In genomic region chr7:24284699-24285506, GRCh38 we compare ENCODE assay signal across 10 cellular contexts. TPM values are rescaled to one million over a fixed set of nuclear protein-coding genes. Genes with fewer than 3 reads are reported as not detected.
DNase-seq lines count a peak whose midpoint lies in the region; ATAC-seq, FAIRE-seq and TF ChIP-seq lines count a peak whose summit lies in the region.
"Had no signal": no experiment of that assay in that cellular context is flagged by ENCODE, and none has a peak within 500 bp of the region (broad histone marks: within the 10 kb centered on the region; RNA-seq: fewer than 3 reads in every experiment).

No MANE protein-coding gene starts in this region.

- H3K9ac ChIP-seq in duodenal mucosa (ENCODE audit: low read depth in 1 of 2, low read length in 2 of 2) (no peak overlapping the region), neural progenitor cell (no peak overlapping the region)

- H3K27me3 ChIP-seq in CD4-positive, alpha-beta memory T cell (ENCODE audit: insufficient read depth, low read length) = peaks cover 24% of the 10 kb centered on the region
- H3K27me3 ChIP-seq in duodenal mucosa (ENCODE audit: control insufficient read depth in 1 of 2, insufficient read depth in 2 of 2, low read length in 2 of 2) (peaks cover 37 to 40% of the 10 kb centered on the region in 2 donors), neural progenitor cell (peaks cover 69% of the 10 kb centered on the region)

- peak overlapping the region; percentile 58 for H2AFZ ChIP-seq in neural progenitor cell (replicated peaks)

- CTCF ChIA-PET in CD4-positive, alpha-beta memory T cell (lab: Charles Lee; ENCODE audit: partially characterized antibody) = no interaction called here
- CTCF ChIA-PET in HEK293 (lab: Yijun Ruan, JAX) = interaction anchor here (0.6 to 0.7 kb wide), 2 partner anchors 253 to 327 kb away, joined by 3 to 4 read pairs; no protein-coding TSS in a partner anchor

- H4K20me1 ChIP-seq in neural progenitor cell (ENCODE audit: low read depth) = no peaks in the 10 kb centered on the region

- no peak overlapping the region for H3K4me3 ChIP-seq in CD4-positive, alpha-beta memory T cell (ENCODE audit: low read length in 2 of 2)
- peak overlapping the region; percentile 44 for H3K4me3 ChIP-seq in HEK293 (ENCODE audit: low read depth, low read length)
- peak overlapping the region; percentile 23 to 40 for H3K4me3 ChIP-seq in duodenal mucosa (ENCODE audit: low read depth in 1 of 2, low read length in 2 of 2)
- peak overlapping the region; percentile 40 for H3K4me3 ChIP-seq in neural progenitor cell

- no peaks in the 10 kb centered on the region for H3K79me2 ChIP-seq in neural progenitor cell (ENCODE audit: low read depth)

- no peak overlapping the region for H3K27ac Mint-ChIP-seq in CD4-positive, alpha-beta memory T cell
- H3K27ac Mint-ChIP-seq in neural progenitor cell = no peak overlapping the region
- H3K27ac Mint-ChIP-seq: natural killer cell treated with Interleukin-12 subunit alpha and Interleukin-12 subunit beta and Interleukin-15 and Interleukin-18, amount 100 ng/mL, for 72 hours had no signal

- no peaks in the 10 kb centered on the region for H3K9me3 Mint-ChIP-seq in CD4-positive, alpha-beta memory T cell
- peaks cover 2% of the 10 kb centered on the region for H3K9me3 Mint-ChIP-seq in neural progenitor cell
- H3K9me3 Mint-ChIP-seq: natural killer cell treated with Interleukin-12 subunit alpha and Interleukin-12 subunit beta and Interleukin-15 and Interleukin-18, amount 100 ng/mL, for 72 hours had no signal

- H3K27ac ChIP-seq in CD4-positive, alpha-beta memory T cell (ENCODE audit: low read depth, low read length) = no peak overlapping the region
- H3K27ac ChIP-seq in HEK293 (ENCODE audit: extremely low read depth, low read depth, low read length) (no peak overlapping the region), duodenal mucosa (ENCODE audit: low read depth, low read length) (no peak overlapping the region), neural progenitor cell (no peak overlapping the region)

- H3K36me3 Mint-ChIP-seq in CD4-positive, alpha-beta memory T cell = no peaks in the 10 kb centered on the region
- H3K36me3 Mint-ChIP-seq in neural progenitor cell = no peaks in the 10 kb centered on the region
- H3K36me3 Mint-ChIP-seq: natural killer cell treated with Interleukin-12 subunit alpha and Interleukin-12 subunit beta and Interleukin-15 and Interleukin-18, amount 100 ng/mL, for 72 hours had no signal

- peaks cover 6 to 20% (median 12%) of the 10 kb centered on the region in 4 donors for H3K4me1 Mint-ChIP-seq in CD4-positive, alpha-beta memory T cell
- no peaks in the 10 kb centered on the region for H3K4me1 Mint-ChIP-seq in neural progenitor cell

- intact Hi-C loops in CD4-positive, alpha-beta memory T cell (cut with micrococcal nuclease) = no loop called here

- H3K9me3 ChIP-seq in CD4-positive, alpha-beta memory T cell (ENCODE audit: control insufficient read depth in 1 of 2, low read length in 2 of 2) = no peaks in the 10 kb centered on the region
- H3K9me3 ChIP-seq in HEK293 (ENCODE audit: control insufficient read depth, insufficient read depth, low read depth, low read length) (no peaks in the 10 kb centered on the region), duodenal mucosa (ENCODE audit: control insufficient read depth in 1 of 2, low read length in 2 of 2) (no peaks in the 10 kb centered on the region), neural progenitor cell (ENCODE audit: low read depth) (no peaks in the 10 kb centered on the region)

- FAIRE-seq in RCC 7860 (lab: Jason Lieb, UNC) = no peak

- no peaks in the 10 kb centered on the region for H3K36me3 ChIP-seq in CD4-positive, alpha-beta memory T cell (ENCODE audit: insufficient read depth, low read length)
- H3K36me3 ChIP-seq in HEK293 (ENCODE audit: control insufficient read depth in 2 of 2, insufficient read depth in 1 of 2, low read length in 2 of 2) (no peaks in the 10 kb centered on the region), duodenal mucosa (ENCODE audit: control insufficient read depth in 1 of 2, insufficient read depth in 2 of 2, low read length in 2 of 2) (no peaks in the 10 kb centered on the region), neural progenitor cell (no peaks in the 10 kb centered on the region)

- peaks cover 24 to 27% of the 10 kb centered on the region in 2 donors for H3K27me3 Mint-ChIP-seq in CD4-positive, alpha-beta memory T cell
- peaks cover 19% of the 10 kb centered on the region for H3K27me3 Mint-ChIP-seq in neural progenitor cell (ENCODE audit: insufficient read depth, low read depth)

- ATAC-seq in GM21576 (IDR thresholded peaks at IDR 0.05; ENCODE audit: unreplicated experiment) = no peak

- no peak for DNase-seq in CD4-positive, alpha-beta memory T cell
- DNase-seq in neural progenitor cell (ENCODE audit: low spot score) (peak; percentile 71), NCI-H82 treated with DMSO at 0.1 percent for 48 hours (lab: John Stamatoyannopoulos, UW; ENCODE audit: unreplicated experiment) (no peak), H4 (ENCODE audit: low spot score) (no peak), RCC 7860 (ENCODE audit: low spot score) (no peak)
- DNase-seq: NCI-H1694 treated with DMSO at 0.1 percent for 48 hours had no signal

- peaks cover 18% of the 10 kb centered on the region for H3K4me1 ChIP-seq in CD4-positive, alpha-beta memory T cell (ENCODE audit: insufficient read depth, low read length)
- no peaks in the 10 kb centered on the region for H3K4me1 ChIP-seq in HEK293 (ENCODE audit: control insufficient read depth, insufficient read depth, low read length)
- peaks cover 0 to 17% of the 10 kb centered on the region in 2 donors for H3K4me1 ChIP-seq in duodenal mucosa (ENCODE audit: control insufficient read depth in 1 of 2, insufficient read depth in 2 of 2, low read length in 2 of 2)
- H3K4me1 ChIP-seq in neural progenitor cell = no peaks in the 10 kb centered on the region

- TF ChIP-seq CTCF in HEK293 (tag by site-specific recombination; IDR thresholded peaks at IDR 0.05) (peak; percentile 62; the same call in 1 of the 2 replicates), neural progenitor cell (IDR thresholded peaks at IDR 0.05) (peak; percentile 35)

- H3F3A ChIP-seq in neural progenitor cell (ENCODE audit: low read depth) = no peaks in the 10 kb centered on the region

- peak overlapping the region; percentile 77 for H3K4me2 ChIP-seq in neural progenitor cell

- POLR2A ChIA-PET in CD4-positive, alpha-beta memory T cell (lab: Charles Lee; ENCODE audit: partially characterized antibody) = no interaction called here
- POLR2A ChIA-PET in HEK293 (lab: Yijun Ruan, JAX) = no interaction called here

- peak overlapping the region; percentile 25 to 87 (median 48) for H3K4me3 Mint-ChIP-seq in CD4-positive, alpha-beta memory T cell
- peak overlapping the region; percentile 77 for H3K4me3 Mint-ChIP-seq in neural progenitor cell
- H3K4me3 Mint-ChIP-seq: natural killer cell treated with Interleukin-12 subunit alpha and Interleukin-12 subunit beta and Interleukin-15 and Interleukin-18, amount 100 ng/mL, for 72 hours had no signal

TF ChIP-seq in HEK293, 187 proteins besides CTCF, POLR2A, EP300 and RAD21 (continues in another document):
- TF ChIP-seq ZNF169 (tag by site-specific recombination; IDR thresholded peaks at IDR 0.05) (no peak), GLIS2 (tag by site-specific recombination; IDR thresholded peaks at IDR 0.05) (peak; percentile 71), ZNF660 (tag by site-specific recombination; IDR thresholded peaks at IDR 0.05) (no peak), ZNF391 (tag by site-specific recombination; IDR thresholded peaks at IDR 0.05; ENCODE audit: borderline replicate concordance, low read depth) (no peak), ZNF202 (tag by site-specific recombination; IDR thresholded peaks at IDR 0.05; ENCODE audit: borderline replicate concordance) (no peak), ZNF10 (tag by site-specific recombination; IDR thresholded peaks at IDR 0.05) (no peak), ZNF366 (tag by site-specific recombination; conservative IDR thresholded peaks at IDR 0.05) (no peak), ZNF555 (tag by site-specific recombination; conservative IDR thresholded peaks at IDR 0.05) (no peak), GLI4 (tag by site-specific recombination; IDR thresholded peaks at IDR 0.05) (no peak), KLF9 (tag by site-specific recombination; IDR thresholded peaks at IDR 0.05; ENCODE audit: low read depth) (peak; percentile 22; the same call in 1 of the 2 replicates), ZNF175 (tag by site-specific recombination; IDR thresholded peaks at IDR 0.05) (no peak), MYNN (tag by site-specific recombination; IDR thresholded peaks at IDR 0.05; ENCODE audit: borderline replicate concordance) (no peak), PRDM4 (tag by site-specific recombination; IDR thresholded peaks at IDR 0.05) (no peak), ZNF521 (tag by site-specific recombination; IDR thresholded peaks at IDR 0.05) (no peak), ZNF664 (tag by site-specific recombination; IDR thresholded peaks at IDR 0.05) (no peak), ZFP41 (tag by site-specific recombination; IDR thresholded peaks at IDR 0.05; ENCODE audit: borderline replicate concordance) (no peak)

RNA-seq across cellular contexts. Expression of gene NPY, which starts 0.9 kb away (rescaled TPM):
- total RNA-seq in CD4-positive, alpha-beta memory T cell = not detected
- not detected for polyA plus RNA-seq in CD4-positive, alpha-beta memory T cell
- not detected in 2 replicates for total RNA-seq in neural progenitor cell (ENCODE audit: low replicate concordance)
- total RNA-seq in H4 (2014; rRNA removed; shearing (Covaris generic)) = not detected in 2 replicates
- total RNA-seq: natural killer cell treated with Interleukin-12 subunit alpha and Interleukin-12 subunit beta and Interleukin-15 and Interleukin-18, amount 100 ng/mL, for 72 hours had no signal

Comparison
In these comparisons a context has a peak if more than half of its experiments do, and no peak if none do; other contexts are left out.
1. H3K4me3 ChIP-seq: peak in HEK293 (single experiment), duodenal mucosa (2 of 2) and neural progenitor cell (single experiment); none in CD4-positive, alpha-beta memory T cell (0 of 2).